In genomic region chr2:234952270-234953115, GRCh38 we compare ENCODE assay signal across 8 cellular contexts. TPM values are rescaled to one million over a fixed set of nuclear protein-coding genes. Genes with fewer than 3 reads are reported as not detected.
DNase-seq lines count a peak whose midpoint lies in the region; ATAC-seq and TF ChIP-seq lines count a peak whose summit lies in the region.

No MANE protein-coding gene starts in this region.

- H3K27ac ChIP-seq in right atrium auricular region (peak overlapping the region; percentile 84 to 87), rectal smooth muscle tissue (ENCODE audit: low read depth, low read length) (peak overlapping the region; percentile 40)

- no peak overlapping the region for H3K27ac Mint-ChIP-seq in activated CD4-positive, alpha-beta T cell treated with anti-CD3 and anti-CD28 coated beads, Interleukin-2, amount 10 ng/mL, durations not matched to agents 7 days and 5 days
- H3K27ac Mint-ChIP-seq in activated T-helper 17 cell treated with anti-CD3 and anti-CD28 coated beads, Interleukin-2, amount 50 U/mL, for 72 hours = no peak overlapping the region

- H3K9me3 Mint-ChIP-seq in activated CD4-positive, alpha-beta T cell treated with anti-CD3 and anti-CD28 coated beads, Interleukin-2, amount 10 ng/mL, durations not matched to agents 7 days and 5 days = no peaks in the 10 kb centered on the region
- H3K9me3 Mint-ChIP-seq in activated T-helper 17 cell treated with anti-CD3 and anti-CD28 coated beads, Interleukin-2, amount 50 U/mL, for 72 hours = no peaks in the 10 kb centered on the region

- peaks cover 73% of the 10 kb centered on the region for H3K27me3 Mint-ChIP-seq in activated CD4-positive, alpha-beta T cell treated with anti-CD3 and anti-CD28 coated beads, Interleukin-2, amount 10 ng/mL, durations not matched to agents 7 days and 5 days
- H3K27me3 Mint-ChIP-seq in activated T-helper 17 cell treated with anti-CD3 and anti-CD28 coated beads, Interleukin-2, amount 50 U/mL, for 72 hours = peaks cover 66% of the 10 kb centered on the region

- H3K36me3 ChIP-seq in right atrium auricular region (no peaks in the 10 kb centered on the region), rectal smooth muscle tissue (ENCODE audit: control insufficient read depth, insufficient read depth, low read length) (no peaks in the 10 kb centered on the region)

- H3K4me3 ChIP-seq in right atrium auricular region = peak overlapping the region; percentile 89 to 93
- H3K4me3 ChIP-seq in rectal smooth muscle tissue (ENCODE audit: low read length) = peak overlapping the region; percentile 64

- H3K4me3 Mint-ChIP-seq in activated CD4-positive, alpha-beta T cell treated with anti-CD3 and anti-CD28 coated beads, Interleukin-2, amount 10 ng/mL, durations not matched to agents 7 days and 5 days = peak overlapping the region; percentile 64
- H3K4me3 Mint-ChIP-seq in activated T-helper 17 cell treated with anti-CD3 and anti-CD28 coated beads, Interleukin-2, amount 50 U/mL, for 72 hours = peak overlapping the region; percentile 16

- no peak for TF ChIP-seq CTCF in right atrium auricular region (IDR thresholded peaks at IDR 0.05)

- CTCF ChIA-PET in activated CD4-positive, alpha-beta T cell treated with anti-CD3 and anti-CD28 coated beads, Interleukin-2, amount 10 ng/mL, durations not matched to agents 7 days and 5 days (lab: Charles Lee) = no interaction called here

- H3K4me1 ChIP-seq in right atrium auricular region = peaks cover 0 to 44% of the 10 kb centered on the region in 2 donors
- H3K4me1 ChIP-seq in rectal smooth muscle tissue (ENCODE audit: control insufficient read depth, insufficient read depth, low read length) = peaks cover 4% of the 10 kb centered on the region

- POLR2A ChIA-PET in activated CD4-positive, alpha-beta T cell treated with anti-CD3 and anti-CD28 coated beads, Interleukin-2, amount 10 ng/mL, durations not matched to agents 7 days and 5 days (lab: Charles Lee) = no interaction called here

- DNase-seq in activated CD4-positive, alpha-beta T cell treated with anti-CD3 and anti-CD28 coated beads, Interleukin-2, amount 10 ng/mL, durations not matched to agents 7 days and 5 days = no peak
- DNase-seq in activated CD4-positive, alpha-beta T cell treated with anti-CD3 and anti-CD28 coated beads, Interleukin-2, amount 50 U/mL, for 1 hour = no peak
- DNase-seq in right atrium auricular region (ENCODE audit: low spot score) (no peak), NCI-H2081 treated with DMSO at 0.1 percent for 48 hours (lab: John Stamatoyannopoulos, UW) (no peak), NCI-H1092 treated with DMSO at 0.1 percent for 48 hours (lab: John Stamatoyannopoulos, UW) (no peak)

- no peaks in the 10 kb centered on the region for H3K36me3 Mint-ChIP-seq in activated CD4-positive, alpha-beta T cell treated with anti-CD3 and anti-CD28 coated beads, Interleukin-2, amount 10 ng/mL, durations not matched to agents 7 days and 5 days (ENCODE audit: low read depth)
- H3K36me3 Mint-ChIP-seq in activated T-helper 17 cell treated with anti-CD3 and anti-CD28 coated beads, Interleukin-2, amount 50 U/mL, for 72 hours (ENCODE audit: low read depth) = no peaks in the 10 kb centered on the region

- no peak for ATAC-seq in activated T-helper 17 cell treated with anti-CD3 and anti-CD28 coated beads, Interleukin-2, amount 50 U/mL, for 72 hours (replicated peaks)
- ATAC-seq in GM19351 (IDR thresholded peaks at IDR 0.05; ENCODE audit: unreplicated experiment) = no peak

- H3K9me3 ChIP-seq in right atrium auricular region = no peaks in the 10 kb centered on the region

- H3K27me3 ChIP-seq in right atrium auricular region (no peaks in the 10 kb centered on the region), rectal smooth muscle tissue (ENCODE audit: control insufficient read depth, insufficient read depth, low read length) (no peaks in the 10 kb centered on the region)

- H3K4me1 Mint-ChIP-seq in activated CD4-positive, alpha-beta T cell treated with anti-CD3 and anti-CD28 coated beads, Interleukin-2, amount 10 ng/mL, durations not matched to agents 7 days and 5 days = peaks cover 7% of the 10 kb centered on the region
- no peaks in the 10 kb centered on the region for H3K4me1 Mint-ChIP-seq in activated T-helper 17 cell treated with anti-CD3 and anti-CD28 coated beads, Interleukin-2, amount 50 U/mL, for 72 hours

- peak overlapping the region; percentile 30 for H3K9ac ChIP-seq in rectal smooth muscle tissue (ENCODE audit: low read length)

RNA-seq across cellular contexts. Expression of gene SH3BP4, which starts 0.7 kb away (rescaled TPM):
- total RNA-seq in activated CD4-positive, alpha-beta T cell treated with anti-CD3 and anti-CD28 coated beads, Interleukin-2, amount 10 ng/mL, durations not matched to agents 7 days and 5 days = not detected
- not detected for total RNA-seq in activated T-helper 17 cell treated with anti-CD3 and anti-CD28 coated beads, Interleukin-2, amount 50 U/mL, for 72 hours
- total RNA-seq in right atrium auricular region = 10 to 100 TPM; 27.2 to 34.5 TPM

Comparison
In these comparisons a context has a peak if more than half of its experiments do, and no peak if none do; other contexts are left out.
1. RNA of gene SH3BP4, which starts 0.7 kb away (total RNA-seq): 27.2 to 34.5 TPM in right atrium auricular region; not detected in activated T-helper 17 cell treated with anti-CD3 and anti-CD28 coated beads, Interleukin-2, amount 50 U/mL, for 72 hours and not detected in activated CD4-positive, alpha-beta T cell treated with anti-CD3 and anti-CD28 coated beads, Interleukin-2, amount 10 ng/mL, durations not matched to agents 7 days and 5 days; every median in the first group is over 10 times any median in the second.